8 cellular contexts compared by ENCODE assay signal in the genomic region with DNA sequence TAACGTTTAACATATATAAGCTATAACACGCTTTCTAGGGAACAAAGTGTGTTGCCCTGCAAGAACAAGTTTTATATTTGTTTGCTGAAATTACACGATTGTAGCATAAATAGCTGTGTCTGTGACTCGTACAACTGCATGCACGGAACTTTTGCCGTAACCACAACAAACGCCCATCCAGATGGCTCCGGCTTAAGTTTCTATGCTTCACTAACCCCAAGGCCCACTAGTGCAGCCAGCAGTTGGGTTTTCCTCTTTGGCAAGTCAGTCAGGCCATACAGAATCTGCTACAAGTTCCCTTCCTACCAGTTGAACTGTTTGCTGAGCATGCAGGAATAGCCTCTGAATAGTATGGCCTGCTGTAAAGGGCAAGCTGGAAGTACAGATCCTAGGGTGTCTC. TPM values are rescaled to one million over a fixed set of nuclear protein-coding genes. Genes with fewer than 3 reads are reported as not detected.
A peak's percentile ranks its signal among the peaks of the same experiment; 100 is the strongest.
DNase-seq lines count a peak whose midpoint lies in the region; ATAC-seq, FAIRE-seq and TF ChIP-seq lines count a peak whose summit lies in the region.

No MANE protein-coding gene starts in this region.

- H3K9me3 Mint-ChIP-seq in nephron progenitor cell = peaks cover 12% of the 10 kb centered on the region

- TF ChIP-seq POLR2A in GM12891 (IDR thresholded peaks at IDR 0.05; ENCODE audit: low read depth, low read length) = no peak

- TF ChIP-seq CTCF in nephron progenitor cell (IDR thresholded peaks at IDR 0.05) = no peak

- peaks cover 71% of the 10 kb centered on the region for H3K36me3 Mint-ChIP-seq in nephron progenitor cell (ENCODE audit: low read depth)

- ATAC-seq in HG02981 (IDR thresholded peaks at IDR 0.05; ENCODE audit: unreplicated experiment) = peak; percentile 36

- H3K27ac Mint-ChIP-seq in nephron progenitor cell = peak overlapping the region; percentile 97

- H3K9me3 ChIP-seq in adipocyte (ENCODE audit: control insufficient read depth, low read length) = no peaks in the 10 kb centered on the region

- H3K4me1 ChIP-seq in adipocyte (ENCODE audit: control insufficient read depth, insufficient read depth, low read length) = peaks cover 23% of the 10 kb centered on the region

- no peaks in the 10 kb centered on the region for H3K36me3 ChIP-seq in adipocyte (ENCODE audit: control insufficient read depth, insufficient read depth, low read length, severe bottlenecking)

- peak overlapping the region; percentile 57 for H3K4me3 Mint-ChIP-seq in nephron progenitor cell

- peaks cover 75% of the 10 kb centered on the region for H3K4me1 Mint-ChIP-seq in nephron progenitor cell

- H3K4me3 ChIP-seq in adipocyte (ENCODE audit: low read length) = no peak overlapping the region

- no peak overlapping the region for H3K9ac ChIP-seq in adipocyte (ENCODE audit: low read length)

- no peak for FAIRE-seq in GM12891 (lab: Jason Lieb, UNC)

- H3K27me3 Mint-ChIP-seq in nephron progenitor cell (ENCODE audit: low read depth, poor library complexity) = no peaks in the 10 kb centered on the region

- no peaks in the 10 kb centered on the region for H3K27me3 ChIP-seq in adipocyte (replicated peaks; ENCODE audit: control insufficient read depth, insufficient read depth, low read length)

- DNase-seq in GM12891 (ENCODE audit: insufficient read length, low spot score) = no peak
- peak; percentile 85 for DNase-seq in adipocyte (ENCODE audit: low read depth)
- DNase-seq in nephron progenitor cell = peak; percentile 36
- no peak for DNase-seq in NCI-H2196 treated with DMSO at 0.1 percent for 48 hours (lab: John Stamatoyannopoulos, UW; ENCODE audit: unreplicated experiment)
- DNase-seq in NOMO-1 (lab: John Stamatoyannopoulos, UW; ENCODE audit: unreplicated experiment in 2 of 2) = no peak
- no peak for DNase-seq in NK-92 (lab: John Stamatoyannopoulos, UW; ENCODE audit: unreplicated experiment)
- no peak for DNase-seq in amniotic stem cell (lab: John Stamatoyannopoulos, UW)

TF ChIP-seq in GM12891, 5 proteins besides CTCF, POLR2A, EP300 and RAD21:
- TF ChIP-seq SPI1 (IDR thresholded peaks at IDR 0.05; ENCODE audit: low read depth, low read length) = no peak
- no peak for TF ChIP-seq TAF1 (IDR thresholded peaks at IDR 0.05; ENCODE audit: low read depth, low read length)
- TF ChIP-seq PAX5 (IDR thresholded peaks at IDR 0.05; ENCODE audit: insufficient read depth, low read length, severe bottlenecking) = peak; percentile 62
- no peak for TF ChIP-seq POLR2AphosphoS5 (IDR thresholded peaks at IDR 0.05; ENCODE audit: low read depth, low read length)
- no peak for TF ChIP-seq POU2F2 (IDR thresholded peaks at IDR 0.05; ENCODE audit: low read depth, low read length)

RNA-seq across cellular contexts. Expression of gene CSRP2, which starts 12.1 kb away (rescaled TPM):
- polyA plus RNA-seq in GM12891 (2012; ENCODE audit: low read depth, missing spikeins) = 1.0 TPM

Comparison
In these comparisons a context has a peak if more than half of its experiments do, and no peak if none do; other contexts are left out.
1. DNase-seq: peak in adipocyte (single experiment) and nephron progenitor cell (single experiment); none in GM12891 (single experiment), NCI-H2196 treated with DMSO at 0.1 percent for 48 hours (single experiment), NOMO-1 (0 of 2), NK-92 (single experiment) and amniotic stem cell (single experiment).